8 cellular contexts compared by ENCODE assay signal in the genomic region with DNA sequence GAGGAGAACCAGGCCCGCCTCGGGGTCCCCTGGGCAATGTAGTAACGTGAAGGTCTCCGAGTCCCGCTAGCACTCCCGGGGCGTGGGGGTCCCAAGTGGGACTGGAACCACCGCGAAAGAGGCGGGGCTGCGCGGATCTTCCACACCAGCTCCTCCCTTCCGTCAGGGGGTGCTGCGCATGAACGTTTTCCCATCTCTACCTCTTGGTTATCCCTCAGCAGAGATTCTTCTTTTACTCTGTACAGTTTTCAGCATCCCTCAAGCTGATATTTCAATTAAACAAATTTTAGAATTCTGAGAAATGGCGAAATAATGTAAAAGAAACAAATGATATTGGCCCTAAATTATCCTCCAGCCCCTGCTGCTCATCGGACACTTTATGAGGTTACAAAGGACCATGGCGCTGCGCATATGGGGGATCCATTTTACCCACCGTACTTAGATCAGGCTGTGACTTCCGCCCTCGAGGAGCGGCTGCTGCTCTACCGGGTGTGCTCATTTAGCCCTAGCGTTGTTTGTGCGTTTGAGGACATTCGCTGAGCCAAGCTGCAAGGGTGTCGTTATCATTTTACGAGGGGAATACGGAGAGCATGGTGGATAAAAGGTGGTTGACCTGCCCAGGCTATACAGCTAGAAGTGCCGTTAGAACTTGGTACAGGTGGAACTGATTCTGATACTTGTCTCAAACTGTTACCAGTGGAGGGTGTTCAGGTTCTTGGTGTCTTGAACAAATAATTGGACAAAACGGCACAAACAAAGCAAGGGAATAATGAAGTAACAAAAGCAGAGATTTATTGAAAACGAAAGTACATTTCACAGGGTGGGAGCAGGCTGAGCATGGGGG.
DNase-seq lines count a peak whose midpoint lies in the region; ATAC-seq and TF ChIP-seq lines count a peak whose summit lies in the region.

No MANE protein-coding gene starts in this region.

- H3K4me1 Mint-ChIP-seq in activated naive CD8-positive, alpha-beta T cell (ENCODE audit: low read depth): peaks cover 20% of the 10 kb centered on the region

- H3K9me3 Mint-ChIP-seq in activated naive CD8-positive, alpha-beta T cell (ENCODE audit: low read depth): no peaks in the 10 kb centered on the region

- H3K9ac ChIP-seq in SK-N-MC (ENCODE audit: insufficient read length): peak overlapping the region; percentile 88

- TF ChIP-seq EP300 in ovary (IDR thresholded peaks at IDR 0.05): no peak

- H3K36me3 ChIP-seq in SK-N-MC (ENCODE audit: insufficient read depth, low read length) (no peaks in the 10 kb centered on the region), ovary (no peaks in the 10 kb centered on the region), thyroid gland (no peaks in the 10 kb centered on the region)

- CTCF ChIA-PET in GM10248 (lab: Yijun Ruan, JAX): interaction anchor here (0.7 to 1.9 kb wide), 15 partner anchors 9 to 840 kb away, joined by 3 to 9 read pairs (median 3); a partner anchor contains a TSS

- peak; percentile 26 for TF ChIP-seq CTCF in GM10248 (IDR thresholded peaks at IDR 0.05; ENCODE audit: control extremely low read depth, extremely low read depth, low read depth, missing control alignments)
- TF ChIP-seq CTCF in HFF-Myc (IDR thresholded peaks at IDR 0.05; ENCODE audit: low read depth, low read length, missing control alignments): peak; percentile 47
- peak; percentile 50 to 69 (median 68) for TF ChIP-seq CTCF in ovary (IDR thresholded peaks at IDR 0.05)
- peak in 4 of 6 experiments; percentile 31 to 49 (median 36) for TF ChIP-seq CTCF in thyroid gland (IDR thresholded peaks at IDR 0.05)

- H3K36me3 Mint-ChIP-seq in activated naive CD8-positive, alpha-beta T cell: no peaks in the 10 kb centered on the region

- 0 to 1% (median 0%) methylated on average over 31 to 33 of the region's 33 CpGs for WGBS in ovary, 3 donors
- 0 to 1% methylated on average over 31 of the region's 33 CpGs for WGBS in thyroid gland, 2 donors

- H3K27ac ChIP-seq in SK-N-MC (peak overlapping the region; percentile 75), ovary (peak overlapping the region; percentile 77 to 95), thyroid gland (peak overlapping the region; percentile 71 to 91 (median 87))

- H3K27me3 ChIP-seq in ovary: no peaks in the 10 kb centered on the region
- H3K27me3 ChIP-seq in thyroid gland: no peaks in the 10 kb centered on the region

- intact Hi-C loops in Right ventricle myocardium superior (cut with DNase I): no loop called here
- intact Hi-C loops in ovary (cut with DNase I): loop anchor here in 1 of 4 donors (10.0 kb wide), 1 partner anchor 339 kb away; no protein-coding TSS in a partner anchor
- intact Hi-C loops in thyroid gland (cut with DNase I): no loop called here

- H3K4me1 ChIP-seq in ovary (ENCODE audit: insufficient read depth): no peaks in the 10 kb centered on the region
- H3K4me1 ChIP-seq in thyroid gland: no peaks in the 10 kb centered on the region

- peak overlapping the region; percentile 57 for H3K4me3 ChIP-seq in HFF-Myc (replicated peaks; ENCODE audit: low read depth, low read length)
- peak overlapping the region; percentile 99 for H3K4me3 ChIP-seq in SK-N-MC
- H3K4me3 ChIP-seq in ovary: peak overlapping the region; percentile 64
- H3K4me3 ChIP-seq in thyroid gland (replicated peaks in 1 of 3): peak overlapping the region; percentile 2 to 66 (median 56)

- POLR2A ChIA-PET in GM10248 (lab: Yijun Ruan, JAX): interaction anchor here (0.6 to 1.5 kb wide), 2 partner anchors 75 to 811 kb away, joined by 3 to 5 read pairs; a partner anchor contains a TSS

- peak; percentile 76 for DNase-seq in GM10248 (ENCODE audit: extremely low spot score)
- DNase-seq in HFF-Myc (ENCODE audit: extremely low read depth, low read depth): peak; percentile 81
- peak; percentile 84 for DNase-seq in MV-4-11 (lab: John Stamatoyannopoulos, UW)
- peak; percentile 89 for DNase-seq in SK-N-MC (ENCODE audit: low read depth, low spot score)
- DNase-seq in Right ventricle myocardium superior: peak; percentile 86
- peak; percentile 72 to 85 (median 77) for DNase-seq in ovary
- peak; percentile 81 to 83 for DNase-seq in thyroid gland

- ATAC-seq in Right ventricle myocardium superior (ENCODE audit: poor library complexity): peak; percentile 98

- no peaks in the 10 kb centered on the region for H3K9me3 ChIP-seq in SK-N-MC (ENCODE audit: low read depth, low read length)
- no peaks in the 10 kb centered on the region for H3K9me3 ChIP-seq in ovary
- no peaks in the 10 kb centered on the region for H3K9me3 ChIP-seq in thyroid gland

- H3K4me3 Mint-ChIP-seq in activated naive CD8-positive, alpha-beta T cell: peak overlapping the region; percentile 98

- TF ChIP-seq POLR2A in ovary (IDR thresholded peaks at IDR 0.05): peak; percentile 11
- TF ChIP-seq POLR2A in thyroid gland (IDR thresholded peaks at IDR 0.05): peak in 1 of 2 donors; percentile 53

- H3K27ac Mint-ChIP-seq in activated naive CD8-positive, alpha-beta T cell: peak overlapping the region; percentile 98

- H3K27me3 Mint-ChIP-seq in activated naive CD8-positive, alpha-beta T cell: peaks cover 9% of the 10 kb centered on the region

Comparison
In these comparisons a context has a peak if more than half of its experiments do, and no peak if none do; other contexts are left out.
1. Peak in every context shown above with its lines: DNase-seq, ATAC-seq, H3K4me3 ChIP-seq and H3K27ac ChIP-seq.